ENCODE assay signal across 23 cellular contexts in the genomic region with DNA sequence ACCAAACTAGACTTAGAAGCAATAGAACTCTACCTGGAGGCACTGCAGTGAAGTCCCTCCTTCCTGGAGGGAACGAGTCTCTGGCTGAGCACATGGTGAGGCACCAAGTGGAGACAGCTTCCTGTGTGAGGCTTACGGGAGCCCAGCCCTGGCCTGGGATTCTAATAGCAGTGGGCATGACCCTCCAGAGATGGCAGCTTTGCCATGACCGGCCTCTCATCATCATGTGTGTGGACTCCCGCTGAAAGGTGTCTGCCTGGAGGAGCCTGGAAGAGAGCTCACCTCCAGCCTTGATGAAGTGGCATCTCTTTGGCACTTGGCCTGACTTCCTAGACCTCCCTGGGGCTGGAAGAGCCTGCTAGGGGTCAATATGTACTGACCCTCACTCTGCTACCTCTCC. TPM values are rescaled to one million over a fixed set of nuclear protein-coding genes. Genes with fewer than 3 reads are reported as not detected.
DNase-seq lines count a peak whose midpoint lies in the region; ATAC-seq and TF ChIP-seq lines count a peak whose summit lies in the region.
"Had no signal": no experiment of that assay in that cellular context is flagged by ENCODE, and none has a peak within 500 bp of the region (broad histone marks: within the 10 kb centered on the region; RNA-seq: fewer than 3 reads in every experiment).

No MANE protein-coding gene starts in this region.

- DNase-seq in natural killer cell treated with Interleukin-12 subunit alpha and Interleukin-12 subunit beta and Interleukin-15 and Interleukin-18, amount 100 ng/mL, for 72 hours (ENCODE audit: low spot score): peak; percentile 38
- DNase-seq in natural killer cell: no peak
- no peak for DNase-seq in mesendoderm
- DNase-seq in spleen: peak; percentile 54
- DNase-seq in left lung: no peak
- DNase-seq in DMS79 treated with DMSO at 0.1 percent for 48 hours (lab: John Stamatoyannopoulos, UW): no peak
- no peak for DNase-seq in epidermal melanocyte (ENCODE audit: insufficient read length, low spot score)
- DNase-seq: CD4-positive, CD25-positive, alpha-beta regulatory T cell; DMS53; H9; NCI-H1092; NCI-H1417 treated with DMSO at 0.1 percent for 48 hours; NCI-H1694 treated with DMSO at 0.1 percent for 48 hours; NCI-H2081; NCI-H2227 treated with DMSO at 0.1 percent for 48 hours; NCI-H510A; NCI-H69; SHP77 treated with DMSO at 0.1 percent for 48 hours had no signal

- no peak overlapping the region for H2BK15ac ChIP-seq in mesendoderm (replicated peaks; ENCODE audit: low read depth)

- TF ChIP-seq POLR2A in spleen (IDR thresholded peaks at IDR 0.05): no peak

- H3K23ac ChIP-seq in mesendoderm (ENCODE audit: low read length): no peak overlapping the region

- H2BK5ac ChIP-seq in mesendoderm (ENCODE audit: low read length): no peak overlapping the region

- H2BK120ac ChIP-seq in mesendoderm (ENCODE audit: low read depth, low read length): no peak overlapping the region

- H4K8ac ChIP-seq in mesendoderm (ENCODE audit: low read depth, low read length): no peak overlapping the region

- H2AK5ac ChIP-seq in mesendoderm (ENCODE audit: low read length): peak overlapping the region; percentile 82

- no peak for ATAC-seq in natural killer cell treated with Interleukin-12 subunit alpha and Interleukin-12 subunit beta and Interleukin-15 and Interleukin-18, amount 100 ng/mL, for 72 hours
- ATAC-seq in natural killer cell (no peak), left lung (no peak)
- ATAC-seq: GM23338, Panc1 had no signal

- H3K27me3 ChIP-seq in mesendoderm (ENCODE audit: insufficient read depth, low read length, poor library complexity): no peaks in the 10 kb centered on the region
- H3K27me3 ChIP-seq in spleen (replicated peaks in 1 of 7): no peaks in the 10 kb centered on the region
- no peaks in the 10 kb centered on the region for H3K27me3 ChIP-seq in left lung

- peak overlapping the region; percentile 49 to 88 for H3K27ac Mint-ChIP-seq in natural killer cell treated with Interleukin-12 subunit alpha and Interleukin-12 subunit beta and Interleukin-15 and Interleukin-18, amount 100 ng/mL, for 72 hours
- peak overlapping the region in 1 of 2 donors; percentile 49 for H3K27ac Mint-ChIP-seq in natural killer cell
- H3K27ac Mint-ChIP-seq: GM23338, H9 had no signal

- H3K4me3 Mint-ChIP-seq in natural killer cell treated with Interleukin-12 subunit alpha and Interleukin-12 subunit beta and Interleukin-15 and Interleukin-18, amount 100 ng/mL, for 72 hours: no peak overlapping the region
- no peak overlapping the region for H3K4me3 Mint-ChIP-seq in natural killer cell
- H3K4me3 Mint-ChIP-seq: CD4-positive, CD25-positive, alpha-beta regulatory T cell; GM23338; H9 had no signal

- no peak overlapping the region for H3K4me2 ChIP-seq in mesendoderm (ENCODE audit: low read length)
- H3K4me2 ChIP-seq: GM23338 had no signal

- H3K9me3 ChIP-seq in spleen (no peaks in the 10 kb centered on the region), left lung (no peaks in the 10 kb centered on the region)

- peaks cover 30 to 36% of the 10 kb centered on the region in 2 donors for H3K4me1 Mint-ChIP-seq in natural killer cell treated with Interleukin-12 subunit alpha and Interleukin-12 subunit beta and Interleukin-15 and Interleukin-18, amount 100 ng/mL, for 72 hours (ENCODE audit: low read depth in 2 of 2)
- H3K4me1 Mint-ChIP-seq in natural killer cell: peaks cover 18 to 35% of the 10 kb centered on the region in 2 donors

- H4K5ac ChIP-seq in mesendoderm (ENCODE audit: low read length): no peak overlapping the region

- peaks cover 0 to 4% of the 10 kb centered on the region in 2 donors for H3K27me3 Mint-ChIP-seq in natural killer cell treated with Interleukin-12 subunit alpha and Interleukin-12 subunit beta and Interleukin-15 and Interleukin-18, amount 100 ng/mL, for 72 hours
- H3K27me3 Mint-ChIP-seq in natural killer cell (ENCODE audit: low read depth in 2 of 2): peaks cover 0 to 5% of the 10 kb centered on the region in 2 donors
- H3K27me3 Mint-ChIP-seq: CD4-positive, CD25-positive, alpha-beta regulatory T cell had no signal

- H3K4me1 ChIP-seq in mesendoderm (ENCODE audit: control insufficient read depth, low read depth, low read length) (no peaks in the 10 kb centered on the region), spleen (peaks cover 3 to 87% (median 38%) of the 10 kb centered on the region in 6 donors), left lung (peaks cover 0 to 80% of the 10 kb centered on the region in 2 donors)

- H3K4ac ChIP-seq in mesendoderm (ENCODE audit: low read depth, low read length): no peak overlapping the region

- TF ChIP-seq CTCF in natural killer cell (IDR thresholded peaks at IDR 0.05): no peak
- no peak for TF ChIP-seq CTCF in spleen (IDR thresholded peaks at IDR 0.05 in 8 of 11, conservative IDR thresholded peaks at IDR 0.05 in 3 of 11)
- TF ChIP-seq CTCF in left lung (IDR thresholded peaks at IDR 0.05): no peak

- H3K36me3 ChIP-seq in mesendoderm (ENCODE audit: control insufficient read depth, insufficient read depth, low read length) (no peaks in the 10 kb centered on the region), spleen (no peaks in the 10 kb centered on the region), left lung (peaks cover 0 to 4% of the 10 kb centered on the region in 2 donors)

- H3K27ac ChIP-seq in mesendoderm (ENCODE audit: low read depth, low read length): no peak overlapping the region
- H3K27ac ChIP-seq in spleen: peak overlapping the region in 2 of 8 donors; percentile 83 to 92
- H3K27ac ChIP-seq in left lung: peak overlapping the region in 1 of 2 donors; percentile 73
- H3K27ac ChIP-seq: RWPE1 had no signal

- no peak overlapping the region for H3K9ac ChIP-seq in mesendoderm (ENCODE audit: low read length)

- no peaks in the 10 kb centered on the region for H3K79me2 ChIP-seq in mesendoderm (ENCODE audit: control insufficient read depth, insufficient read depth, low read length)

- intact Hi-C loops in natural killer cell (cut with micrococcal nuclease): no loop called here
- intact Hi-C loops in spleen (cut with DNase I; ENCODE audit: low total_unique reads): no loop called here
- intact Hi-C loops in left lung (cut with DNase I): no loop called here

- no peaks in the 10 kb centered on the region for H3K36me3 Mint-ChIP-seq in natural killer cell treated with Interleukin-12 subunit alpha and Interleukin-12 subunit beta and Interleukin-15 and Interleukin-18, amount 100 ng/mL, for 72 hours
- no peaks in the 10 kb centered on the region for H3K36me3 Mint-ChIP-seq in natural killer cell
- H3K36me3 Mint-ChIP-seq: CD4-positive, CD25-positive, alpha-beta regulatory T cell had no signal

- H3K9me3 Mint-ChIP-seq in natural killer cell treated with Interleukin-12 subunit alpha and Interleukin-12 subunit beta and Interleukin-15 and Interleukin-18, amount 100 ng/mL, for 72 hours: no peaks in the 10 kb centered on the region
- no peaks in the 10 kb centered on the region for H3K9me3 Mint-ChIP-seq in natural killer cell
- H3K9me3 Mint-ChIP-seq: CD4-positive, CD25-positive, alpha-beta regulatory T cell; GM23338; H9 had no signal

- no peaks in the 10 kb centered on the region for H3K79me1 ChIP-seq in mesendoderm (ENCODE audit: low read length)

- H3K18ac ChIP-seq in mesendoderm (ENCODE audit: low read length): no peak overlapping the region

- no peak overlapping the region for H3K4me3 ChIP-seq in mesendoderm (ENCODE audit: low read length)
- peak overlapping the region in 1 of 8 donors; percentile 51 for H3K4me3 ChIP-seq in spleen
- no peak overlapping the region for H3K4me3 ChIP-seq in left lung
- H3K4me3 ChIP-seq: GM23338 had no signal

- no CpG with 5 or more reads among the region's 4 CpGs for WGBS in mesendoderm (ENCODE audit: extremely low coverage, insufficient coverage, low lambda C conversion rate)
- 67 to 95% (median 82%) methylated on average over 1 to 4 of the region's 4 CpGs for WGBS in spleen, 5 donors

- no peak overlapping the region for H3K56ac ChIP-seq in mesendoderm (ENCODE audit: low read length)

RNA-seq across cellular contexts. Expression of a gene that starts 8.0 kb away (rescaled TPM):
- 1 to 10 TPM in 1 of 2 donors, under 1 TPM in 1; 1.00 to 3.1 TPM for total RNA-seq in natural killer cell treated with Interleukin-12 subunit alpha and Interleukin-12 subunit beta and Interleukin-15 and Interleukin-18, amount 100 ng/mL, for 72 hours
- total RNA-seq in natural killer cell (1 to 10 TPM in 1 of 3 donors, under 1 TPM in 2; 0.24 to 2.8 (median 0.75) TPM), spleen (10 to 100 TPM; 14.1 to 71.7 (median 22.5) TPM), left lung (10 to 100 TPM in 1 of 2 donors, 1 to 10 TPM in 1; 8.1 to 14.9 TPM)
- polyA plus RNA-seq in mesendoderm (2013, experiment 1 of 2): 0.62 TPM
- 0.63 TPM for polyA plus RNA-seq in mesendoderm (2013, experiment 2 of 2)
- 1 to 10 TPM; 3.5 to 9.5 (median 6.4) TPM for polyA plus RNA-seq in spleen

RNA-seq across cellular contexts. Expression of a gene that starts 38.5 kb away (rescaled TPM):
- total RNA-seq in natural killer cell treated with Interleukin-12 subunit alpha and Interleukin-12 subunit beta and Interleukin-15 and Interleukin-18, amount 100 ng/mL, for 72 hours: 10 to 100 TPM; 16.6 to 29.9 TPM
- 10 to 100 TPM; 39.9 to 52.5 (median 41.4) TPM for total RNA-seq in natural killer cell
- polyA plus RNA-seq in mesendoderm (2013, experiment 1 of 2): 3.3 TPM
- 2.8 TPM for polyA plus RNA-seq in mesendoderm (2013, experiment 2 of 2)
- 10 to 100 TPM; 35.0 to 80.8 (median 58.8) TPM for total RNA-seq in spleen
- 10 to 100 TPM; 13.8 to 15.7 (median 14.8) TPM for polyA plus RNA-seq in spleen
- total RNA-seq in left lung: 10 to 100 TPM; 29.6 to 36.0 TPM

RNA-seq across cellular contexts. Expression of a gene that starts 58.9 kb away (rescaled TPM):
- not detected for total RNA-seq in natural killer cell treated with Interleukin-12 subunit alpha and Interleukin-12 subunit beta and Interleukin-15 and Interleukin-18, amount 100 ng/mL, for 72 hours
- total RNA-seq in natural killer cell (not detected), spleen (under 1 TPM in 1 of 7 donors, not detected in 6; 0.23 TPM), left lung (not detected)
- polyA plus RNA-seq in mesendoderm (2013, experiment 1 of 2): not detected
- not detected for polyA plus RNA-seq in mesendoderm (2013, experiment 2 of 2)
- polyA plus RNA-seq in spleen: under 1 TPM; 0.03 to 0.23 (median 0.20) TPM
- total RNA-seq: CD4-positive, CD25-positive, alpha-beta regulatory T cell; GM23338; H9; OCI-LY7 had no signal
- polyA plus RNA-seq: BJ; CD4-positive, CD25-positive, alpha-beta regulatory T cell; GM23338 had no signal

Comparison
In these comparisons a context has a peak if more than half of its experiments do, and no peak if none do; other contexts are left out.
1. DNase-seq: peak in natural killer cell treated with Interleukin-12 subunit alpha and Interleukin-12 subunit beta and Interleukin-15 and Interleukin-18, amount 100 ng/mL, for 72 hours (single experiment) and spleen (single experiment); none in natural killer cell (single experiment), mesendoderm (single experiment), left lung (0 of 2), DMS79 treated with DMSO at 0.1 percent for 48 hours (single experiment) and epidermal melanocyte (single experiment).